1 cellular context compared by ENCODE assay signal in genomic region chr17:54969658-54970572, GRCh38.
TF ChIP-seq lines count a peak whose summit lies in the region.

No MANE protein-coding gene starts in this region.

TF ChIP-seq in HepG2, 621 proteins besides CTCF, POLR2A, EP300 and RAD21 (continued from another document and continues in another):
- peak; percentile 65; the same call in 1 of the 2 replicates for TF ChIP-seq TIGD3 (CRISPR knock-in tag; IDR thresholded peaks at IDR 0.05; ENCODE audit: borderline replicate concordance)
- TF ChIP-seq ZNF446 (CRISPR knock-in tag; IDR thresholded peaks at IDR 0.05): no peak
- TF ChIP-seq AKAP8 (CRISPR knock-in tag; IDR thresholded peaks at IDR 0.05): no peak
- TF ChIP-seq, protein P1, sequence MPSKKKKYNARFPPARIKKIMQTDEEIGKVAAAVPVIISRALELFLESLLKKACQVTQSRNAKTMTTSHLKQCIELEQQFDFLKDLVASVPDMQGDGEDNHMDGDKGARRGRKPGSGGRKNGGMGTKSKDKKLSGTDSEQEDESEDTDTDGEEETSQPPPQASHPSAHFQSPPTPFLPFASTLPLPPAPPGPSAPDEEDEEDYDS (CRISPR knock-in tag; IDR thresholded peaks at IDR 0.05): no peak
- TF ChIP-seq MAFG (CRISPR knock-in tag; IDR thresholded peaks at IDR 0.05): no peak
- TF ChIP-seq SPEN (CRISPR knock-in tag; IDR thresholded peaks at IDR 0.05; ENCODE audit: low read depth): no peak
- no peak for TF ChIP-seq SOX6 (IDR thresholded peaks at IDR 0.05)
- peak; percentile 52 for TF ChIP-seq SOX6 (CRISPR knock-in tag; IDR thresholded peaks at IDR 0.05)
- no peak for TF ChIP-seq RFX5 (IDR thresholded peaks at IDR 0.05; ENCODE audit: low read depth, low read length)
- no peak for TF ChIP-seq HOXA3 (CRISPR knock-in tag; IDR thresholded peaks at IDR 0.05)
- TF ChIP-seq CENPX (CRISPR knock-in tag; IDR thresholded peaks at IDR 0.05): no peak
- no peak for TF ChIP-seq XBP1 (CRISPR knock-in tag; IDR thresholded peaks at IDR 0.05)
- TF ChIP-seq TOPORS (CRISPR knock-in tag; IDR thresholded peaks at IDR 0.05): no peak
- no peak for TF ChIP-seq ZNF589 (CRISPR knock-in tag; conservative IDR thresholded peaks at IDR 0.05)
- TF ChIP-seq FOSL2 (CRISPR knock-in tag; IDR thresholded peaks at IDR 0.05): no peak
- no peak for TF ChIP-seq MBNL3 (CRISPR knock-in tag; conservative IDR thresholded peaks at IDR 0.05)
- no peak for TF ChIP-seq ZFP90 (CRISPR knock-in tag; IDR thresholded peaks at IDR 0.05; ENCODE audit: borderline replicate concordance)
- no peak for TF ChIP-seq EEA1 (CRISPR knock-in tag; IDR thresholded peaks at IDR 0.05; ENCODE audit: borderline replicate concordance)
- TF ChIP-seq CBFB (CRISPR knock-in tag; IDR thresholded peaks at IDR 0.05): 0 out of 2 replicates have a peak, but pooled peaks have one; percentile 6
- no peak for TF ChIP-seq RERE (CRISPR knock-in tag; IDR thresholded peaks at IDR 0.05; ENCODE audit: low read depth)
- no peak for TF ChIP-seq FOXA1 (IDR thresholded peaks at IDR 0.05)
- no peak for TF ChIP-seq FOXA1 (CRISPR knock-in tag; IDR thresholded peaks at IDR 0.05)
- no peak for TF ChIP-seq THAP8 (CRISPR knock-in tag; IDR thresholded peaks at IDR 0.05; ENCODE audit: borderline replicate concordance)
- peak; percentile 25; the same call in 1 of the 2 replicates for TF ChIP-seq SIN3A (IDR thresholded peaks at IDR 0.05; ENCODE audit: borderline replicate concordance, low read depth, low read length)
- no peak for TF ChIP-seq ZUFSP (CRISPR knock-in tag; IDR thresholded peaks at IDR 0.05; ENCODE audit: borderline replicate concordance)
- TF ChIP-seq CCDC6 (CRISPR knock-in tag; IDR thresholded peaks at IDR 0.05): peak; percentile 54; the same call in 1 of the 2 replicates
- peak; percentile 63; the same call in 1 of the 2 replicates for TF ChIP-seq ZNF710 (CRISPR knock-in tag; IDR thresholded peaks at IDR 0.05; ENCODE audit: borderline replicate concordance)
- no peak for TF ChIP-seq CHD2 (IDR thresholded peaks at IDR 0.05; ENCODE audit: low read depth, low read length)
- TF ChIP-seq HINFP (CRISPR knock-in tag; IDR thresholded peaks at IDR 0.05; ENCODE audit: low read depth): no peak
- TF ChIP-seq ELF1 (CRISPR knock-in tag; IDR thresholded peaks at IDR 0.05): no peak
- no peak for TF ChIP-seq ATAD3A (CRISPR knock-in tag; IDR thresholded peaks at IDR 0.05)
- TF ChIP-seq ELF4 (CRISPR knock-in tag; IDR thresholded peaks at IDR 0.05; ENCODE audit: borderline replicate concordance): no peak
- TF ChIP-seq, protein P2, sequence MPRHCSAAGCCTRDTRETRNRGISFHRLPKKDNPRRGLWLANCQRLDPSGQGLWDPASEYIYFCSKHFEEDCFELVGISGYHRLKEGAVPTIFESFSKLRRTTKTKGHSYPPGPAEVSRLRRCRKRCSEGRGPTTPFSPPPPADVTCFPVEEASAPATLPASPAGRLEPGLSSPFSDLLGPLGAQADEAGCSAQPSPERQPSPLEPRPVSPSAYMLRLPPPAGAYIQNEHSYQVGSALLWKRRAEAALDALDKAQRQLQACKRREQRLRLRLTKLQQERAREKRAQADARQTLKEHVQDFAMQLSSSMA (CRISPR knock-in tag; IDR thresholded peaks at IDR 0.05): no peak
- TF ChIP-seq, protein P3, sequence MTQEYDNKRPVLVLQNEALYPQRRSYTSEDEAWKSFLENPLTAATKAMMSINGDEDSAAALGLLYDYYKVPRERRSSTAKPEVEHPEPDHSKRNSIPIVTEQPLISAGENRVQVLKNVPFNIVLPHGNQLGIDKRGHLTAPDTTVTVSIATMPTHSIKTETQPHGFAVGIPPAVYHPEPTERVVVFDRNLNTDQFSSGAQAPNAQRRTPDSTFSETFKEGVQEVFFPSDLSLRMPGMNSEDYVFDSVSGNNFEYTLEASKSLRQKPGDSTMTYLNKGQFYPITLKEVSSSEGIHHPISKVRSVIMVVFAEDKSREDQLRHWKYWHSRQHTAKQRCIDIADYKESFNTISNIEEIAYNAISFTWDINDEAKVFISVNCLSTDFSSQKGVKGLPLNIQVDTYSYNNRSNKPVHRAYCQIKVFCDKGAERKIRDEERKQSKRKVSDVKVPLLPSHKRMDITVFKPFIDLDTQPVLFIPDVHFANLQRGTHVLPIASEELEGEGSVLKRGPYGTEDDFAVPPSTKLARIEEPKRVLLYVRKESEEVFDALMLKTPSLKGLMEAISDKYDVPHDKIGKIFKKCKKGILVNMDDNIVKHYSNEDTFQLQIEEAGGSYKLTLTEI (CRISPR knock-in tag; conservative IDR thresholded peaks at IDR 0.05): no peak
- no peak for TF ChIP-seq ZNF713 (CRISPR knock-in tag; IDR thresholded peaks at IDR 0.05)
- TF ChIP-seq KLF6 (CRISPR knock-in tag; IDR thresholded peaks at IDR 0.05): no peak
- TF ChIP-seq ZNF180 (CRISPR knock-in tag; IDR thresholded peaks at IDR 0.05; ENCODE audit: borderline replicate concordance, low read depth): no peak
- no peak for TF ChIP-seq ZIK1 (CRISPR knock-in tag; IDR thresholded peaks at IDR 0.05; ENCODE audit: borderline replicate concordance, low read depth)
- no peak for TF ChIP-seq FOXJ3 (CRISPR knock-in tag; IDR thresholded peaks at IDR 0.05; ENCODE audit: borderline replicate concordance)
- TF ChIP-seq ZNF546 (CRISPR knock-in tag; conservative IDR thresholded peaks at IDR 0.05): no peak
- TF ChIP-seq ZNF687 (CRISPR knock-in tag; IDR thresholded peaks at IDR 0.05): no peak
- TF ChIP-seq ZNF367 (CRISPR knock-in tag; IDR thresholded peaks at IDR 0.05; ENCODE audit: borderline replicate concordance): no peak
- TF ChIP-seq REPIN1 (CRISPR knock-in tag; IDR thresholded peaks at IDR 0.05; ENCODE audit: borderline replicate concordance, low read depth): no peak
